16 cellular contexts compared by ENCODE assay signal in genomic region chr14:34299360-34299759, GRCh38.
DNase-seq lines count a peak whose midpoint lies in the region; ATAC-seq and TF ChIP-seq lines count a peak whose summit lies in the region.
"Had no signal": no experiment of that assay in that cellular context is flagged by ENCODE, and none has a peak within 500 bp of the region (broad histone marks: within the 10 kb centered on the region; RNA-seq: fewer than 3 reads in every experiment).

No MANE protein-coding gene starts in this region.

- H3K4me3 Mint-ChIP-seq in endodermal cell = no peak overlapping the region
- H3K4me3 Mint-ChIP-seq: CD4-positive, CD25-positive, alpha-beta regulatory T cell; CD8-positive, alpha-beta memory T cell had no signal

- H3K79me1 ChIP-seq in mesendoderm (ENCODE audit: low read length) = no peaks in the 10 kb centered on the region

- no peak overlapping the region for H3K56ac ChIP-seq in mesendoderm (ENCODE audit: low read length)

- no peak overlapping the region for H2BK15ac ChIP-seq in mesendoderm (replicated peaks; ENCODE audit: low read depth)

- H3K4me2 ChIP-seq in mesendoderm (ENCODE audit: low read length) = no peak overlapping the region

- no peak overlapping the region for H3K18ac ChIP-seq in mesendoderm (ENCODE audit: low read length)

- H2AK5ac ChIP-seq in mesendoderm (ENCODE audit: low read length) = no peak overlapping the region

- H2BK5ac ChIP-seq in mesendoderm (ENCODE audit: low read length) = no peak overlapping the region

- H4K5ac ChIP-seq in mesendoderm (ENCODE audit: low read length) = no peak overlapping the region

- H3K36me3 Mint-ChIP-seq in endodermal cell (ENCODE audit: low read depth) = peaks cover 1% of the 10 kb centered on the region
- H3K36me3 Mint-ChIP-seq: CD4-positive, CD25-positive, alpha-beta regulatory T cell; CD8-positive, alpha-beta memory T cell had no signal

- H3K4me3 ChIP-seq in H7 (ENCODE audit: insufficient read depth, low read depth, low read length) = no peak overlapping the region
- no peak overlapping the region for H3K4me3 ChIP-seq in endodermal cell (ENCODE audit: low read length)
- no peak overlapping the region for H3K4me3 ChIP-seq in mesendoderm (ENCODE audit: low read length)

- H3K9me3 ChIP-seq in endodermal cell (ENCODE audit: control insufficient read depth, low read length) = peaks cover 23% of the 10 kb centered on the region
- H3K9me3 ChIP-seq: BE2C had no signal

- H3K27me3 ChIP-seq in H7 (ENCODE audit: control insufficient read depth, insufficient read depth, low read length) = no peaks in the 10 kb centered on the region
- H3K27me3 ChIP-seq in endodermal cell (ENCODE audit: control insufficient read depth, insufficient read depth, low read length, poor library complexity, severe bottlenecking) = no peaks in the 10 kb centered on the region
- H3K27me3 ChIP-seq in mesendoderm (ENCODE audit: insufficient read depth, low read length, poor library complexity) = no peaks in the 10 kb centered on the region
- H3K27me3 ChIP-seq: BE2C had no signal

- peaks cover 18% of the 10 kb centered on the region for H3K9me3 Mint-ChIP-seq in endodermal cell
- H3K9me3 Mint-ChIP-seq: CD8-positive, alpha-beta memory T cell had no signal

- no peaks in the 10 kb centered on the region for H3K79me2 ChIP-seq in mesendoderm (ENCODE audit: control insufficient read depth, insufficient read depth, low read length)

- no peak overlapping the region for H4K8ac ChIP-seq in mesendoderm (ENCODE audit: low read depth, low read length)

- no peak overlapping the region for H3K23ac ChIP-seq in mesendoderm (ENCODE audit: low read length)

- peak; percentile 31 for DNase-seq in ELF-1 (ENCODE audit: low read depth, low spot score)
- DNase-seq in H7 = peak; percentile 29
- DNase-seq in endodermal cell = peak; percentile 50
- DNase-seq in mesendoderm = peak; percentile 7
- no peak for DNase-seq in HT-29 (ENCODE audit: low spot score)
- no peak for DNase-seq in stimulated activated CD4-positive, alpha-beta T cell treated with anti-CD3 and anti-CD28 coated beads, Interleukin-15, amount 100 ng/mL, for 24 hours
- DNase-seq: ACHN; BE2C; C1 segment of cervical spinal cord; CD4-positive, CD25-positive, alpha-beta regulatory T cell; CD8-positive, alpha-beta memory T cell; COR-L47; GDM1; HCEC 1CT; KG1 had no signal

- H3K27ac Mint-ChIP-seq in endodermal cell = no peak overlapping the region
- H3K27ac Mint-ChIP-seq: CD4-positive, CD25-positive, alpha-beta regulatory T cell; CD8-positive, alpha-beta memory T cell had no signal

- H3K4me1 ChIP-seq in endodermal cell (ENCODE audit: control insufficient read depth, insufficient read depth, low read length) (no peaks in the 10 kb centered on the region), mesendoderm (ENCODE audit: control insufficient read depth, low read depth, low read length) (no peaks in the 10 kb centered on the region)
- H3K4me1 ChIP-seq: BE2C had no signal

- peaks cover 7% of the 10 kb centered on the region for H3K4me1 Mint-ChIP-seq in endodermal cell
- H3K4me1 Mint-ChIP-seq: CD4-positive, CD25-positive, alpha-beta regulatory T cell; CD8-positive, alpha-beta memory T cell had no signal

- no peak overlapping the region for H3K27ac ChIP-seq in endodermal cell (ENCODE audit: low read depth, low read length)
- H3K27ac ChIP-seq in mesendoderm (ENCODE audit: low read depth, low read length) = no peak overlapping the region

- no peak for ATAC-seq in HG02870 (IDR thresholded peaks at IDR 0.05; ENCODE audit: unreplicated experiment)

- WGBS in endodermal cell (ENCODE audit: insufficient coverage in 1 of 2, insufficient read length in 1 of 2), 2 experiments = 55 to 61% methylated on average over 3 of the region's 3 CpGs
- no CpG with 5 or more reads among the region's 3 CpGs for WGBS in mesendoderm (ENCODE audit: extremely low coverage, insufficient coverage, low lambda C conversion rate)

- H2BK120ac ChIP-seq in mesendoderm (ENCODE audit: low read depth, low read length) = no peak overlapping the region

- H3K9ac ChIP-seq in endodermal cell (ENCODE audit: extremely low read depth, low read length, poor library complexity, severe bottlenecking) (no peak overlapping the region), mesendoderm (ENCODE audit: low read length) (no peak overlapping the region)

- no peaks in the 10 kb centered on the region for H3K36me3 ChIP-seq in H7 (replicated peaks; ENCODE audit: control insufficient read depth, insufficient read depth, low read length)
- no peaks in the 10 kb centered on the region for H3K36me3 ChIP-seq in endodermal cell (ENCODE audit: control insufficient read depth, insufficient read depth, low read length)
- no peaks in the 10 kb centered on the region for H3K36me3 ChIP-seq in mesendoderm (ENCODE audit: control insufficient read depth, insufficient read depth, low read length)
- H3K36me3 ChIP-seq: BE2C had no signal

- peaks cover 43% of the 10 kb centered on the region for H3K27me3 Mint-ChIP-seq in endodermal cell (ENCODE audit: insufficient read depth)
- H3K27me3 Mint-ChIP-seq: CD4-positive, CD25-positive, alpha-beta regulatory T cell had no signal

- TF ChIP-seq CTCF in endodermal cell (conservative IDR thresholded peaks at IDR 0.05) = no peak

- no peak overlapping the region for H3K4ac ChIP-seq in mesendoderm (ENCODE audit: low read depth, low read length)

Comparison
In these comparisons a context has a peak if more than half of its experiments do, and no peak if none do; other contexts are left out.
1. DNase-seq: peak in ELF-1 (single experiment), H7 (single experiment), endodermal cell (single experiment) and mesendoderm (single experiment); none in HT-29 (single experiment) and stimulated activated CD4-positive, alpha-beta T cell treated with anti-CD3 and anti-CD28 coated beads, Interleukin-15, amount 100 ng/mL, for 24 hours (single experiment).